ENCODE assay signal across 14 cellular contexts in the genomic region with DNA sequence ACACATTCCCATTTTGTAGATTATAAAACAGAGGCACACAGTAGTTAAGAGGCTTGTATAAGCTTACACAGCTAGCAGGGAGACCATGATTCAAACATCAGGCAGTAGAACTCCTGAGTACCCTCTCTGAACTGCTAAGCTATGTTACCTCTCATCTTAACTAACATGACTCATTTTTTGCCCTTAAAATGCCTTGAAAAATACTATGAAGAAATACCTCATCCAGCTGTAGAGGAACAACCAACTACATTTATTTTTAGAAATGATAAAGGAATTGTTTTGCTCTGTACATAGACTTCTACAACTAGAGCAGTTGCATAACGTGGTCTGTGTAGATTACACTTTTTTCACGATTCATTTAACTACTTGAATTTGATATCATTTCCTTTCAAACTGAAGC.
DNase-seq lines count a peak whose midpoint lies in the region; ATAC-seq and TF ChIP-seq lines count a peak whose summit lies in the region.
"Had no signal": no experiment of that assay in that cellular context is flagged by ENCODE, and none has a peak within 500 bp of the region (broad histone marks: within the 10 kb centered on the region; RNA-seq: fewer than 3 reads in every experiment).

No MANE protein-coding gene starts in this region.

- BruUV-seq in Caco-2 (replicated peaks; lab: Mats Ljungman, UMichigan), result no TSS peak

- no peaks in the 10 kb centered on the region for H3K79me1 ChIP-seq in mesenchymal stem cell (replicated peaks; ENCODE audit: low read length, poor library complexity, severe bottlenecking)

- no peak overlapping the region for H4K91ac ChIP-seq in mesenchymal stem cell (ENCODE audit: low read length)

- CTCF ChIA-PET in Caco-2 (lab: Charles Lee), result no interaction called here

- H2BK120ac ChIP-seq in mesenchymal stem cell (ENCODE audit: low read depth, low read length), result no peak overlapping the region

- no peak overlapping the region for H3K23ac ChIP-seq in mesenchymal stem cell (ENCODE audit: low read length in 2 of 2)

- no peak overlapping the region for H2BK12ac ChIP-seq in mesenchymal stem cell (ENCODE audit: low read length in 2 of 2)

- TF ChIP-seq POLR2A in NB4 (IDR thresholded peaks at IDR 0.05; ENCODE audit: extremely low read depth, insufficient read length), result no peak

- H2AK5ac ChIP-seq in mesenchymal stem cell (ENCODE audit: low read length, severe bottlenecking), result no peak overlapping the region

- H4K8ac ChIP-seq in mesenchymal stem cell (ENCODE audit: low read length), result no peak overlapping the region

- no peak overlapping the region for H3K4me3 ChIP-seq in NB4 (ENCODE audit: low read depth, low read length)
- no peak overlapping the region for H3K4me3 ChIP-seq in choroid plexus epithelial cell (ENCODE audit: low read depth, low read length)
- peak overlapping the region in 1 of 2 experiments; percentile 39 for H3K4me3 ChIP-seq in mesenchymal stem cell (ENCODE audit: insufficient read depth in 1 of 2, low read depth in 1 of 2, low read length in 2 of 2)
- H3K4me3 ChIP-seq in Caco-2 (ENCODE audit: low read depth, low read length), result no peak overlapping the region
- H3K4me3 ChIP-seq: Peyer's patch, spleen, uterus had no signal

- H3K4me1 ChIP-seq in mesenchymal stem cell (ENCODE audit: control insufficient read depth, insufficient read depth, low read depth, low read length) (no peaks in the 10 kb centered on the region), Caco-2 (no peaks in the 10 kb centered on the region; the same call in 1 of the 2 replicates)
- H3K4me1 ChIP-seq: Peyer's patch, spleen, uterus had no signal

- H3K27me3 ChIP-seq in mesenchymal stem cell (ENCODE audit: control insufficient read depth in 1 of 2, insufficient read depth in 1 of 2, low read length in 2 of 2) (no peaks in the 10 kb centered on the region), Caco-2 (replicated peaks; ENCODE audit: control insufficient read depth, insufficient read depth, low read length) (no peaks in the 10 kb centered on the region)
- H3K27me3 ChIP-seq: Peyer's patch, spleen, uterus had no signal

- H3K9me3 ChIP-seq in mesenchymal stem cell (ENCODE audit: control insufficient read depth, low read length), result no peaks in the 10 kb centered on the region
- no peaks in the 10 kb centered on the region for H3K9me3 ChIP-seq in Caco-2
- H3K9me3 ChIP-seq: Peyer's patch, uterus had no signal

- H3K27me3 Mint-ChIP-seq in Caco-2 (ENCODE audit: insufficient read depth, unreplicated experiment), result no peaks in the 10 kb centered on the region
- H3K27me3 Mint-ChIP-seq: activated naive CD8-positive, alpha-beta T cell treated with anti-CD3 and anti-CD28 coated beads, Interleukin-2, amount 10 ng/mL, durations not matched to agents 7 days and 5 days; CD4-positive, alpha-beta memory T cell had no signal

- no peak for TF ChIP-seq CTCF in NB4 (IDR thresholded peaks at IDR 0.05; ENCODE audit: low read depth, low read length)
- no peak for TF ChIP-seq CTCF in choroid plexus epithelial cell (conservative IDR thresholded peaks at IDR 0.05; ENCODE audit: low read depth, low read length)
- no peak for TF ChIP-seq CTCF in Caco-2 (IDR thresholded peaks at IDR 0.05; ENCODE audit: insufficient read depth in 1 of 2, low read depth in 1 of 2, low read length in 1 of 2, severe bottlenecking in 1 of 2, unreplicated experiment in 1 of 2)

- ATAC-seq in GM21529 (IDR thresholded peaks at IDR 0.05; ENCODE audit: unreplicated experiment), result no peak
- ATAC-seq: natural killer cell had no signal

- H3K4me1 Mint-ChIP-seq in Caco-2 (ENCODE audit: low read depth, unreplicated experiment), result no peaks in the 10 kb centered on the region
- H3K4me1 Mint-ChIP-seq: activated naive CD8-positive, alpha-beta T cell treated with anti-CD3 and anti-CD28 coated beads, Interleukin-2, amount 10 ng/mL, durations not matched to agents 7 days and 5 days; CD4-positive, alpha-beta memory T cell; natural killer cell had no signal

- no peak overlapping the region for H3K4me3 Mint-ChIP-seq in Caco-2 (ENCODE audit: unreplicated experiment)
- H3K4me3 Mint-ChIP-seq: activated naive CD8-positive, alpha-beta T cell treated with anti-CD3 and anti-CD28 coated beads, Interleukin-2, amount 10 ng/mL, durations not matched to agents 7 days and 5 days; CD4-positive, alpha-beta memory T cell; natural killer cell had no signal

- H3K4ac ChIP-seq in mesenchymal stem cell (ENCODE audit: low read depth in 1 of 2, low read length in 2 of 2), result no peak overlapping the region

- no peak overlapping the region for H3K18ac ChIP-seq in mesenchymal stem cell (ENCODE audit: low read depth in 1 of 2, low read length in 2 of 2)

- no peak overlapping the region for H3K27ac Mint-ChIP-seq in Caco-2 (ENCODE audit: unreplicated experiment)
- H3K27ac Mint-ChIP-seq: activated naive CD8-positive, alpha-beta T cell treated with anti-CD3 and anti-CD28 coated beads, Interleukin-2, amount 10 ng/mL, durations not matched to agents 7 days and 5 days; CD4-positive, alpha-beta memory T cell; natural killer cell had no signal

- intact Hi-C loops in Caco-2 (cut with micrococcal nuclease; ENCODE audit: unreplicated experiment), result no loop called here

- H2BK15ac ChIP-seq in mesenchymal stem cell (ENCODE audit: low read depth, poor library complexity, severe bottlenecking), result no peak overlapping the region

- H3K9me3 Mint-ChIP-seq in Caco-2 (ENCODE audit: unreplicated experiment), result no peaks in the 10 kb centered on the region
- H3K9me3 Mint-ChIP-seq: activated naive CD8-positive, alpha-beta T cell treated with anti-CD3 and anti-CD28 coated beads, Interleukin-2, amount 10 ng/mL, durations not matched to agents 7 days and 5 days had no signal

- H2BK5ac ChIP-seq in mesenchymal stem cell (ENCODE audit: low read depth, low read length, poor library complexity, severe bottlenecking), result no peak overlapping the region

- H3K9ac ChIP-seq in mesenchymal stem cell (ENCODE audit: low read length), result peak overlapping the region; percentile 34

- DNase-seq in AG20443 (ENCODE audit: low spot score), result peak; percentile 26
- DNase-seq in NB4 (ENCODE audit: low read depth), result peak; percentile 13
- peak; percentile 86 for DNase-seq in choroid plexus epithelial cell (ENCODE audit: low read depth)
- peak; percentile 17 for DNase-seq in mesenchymal stem cell
- DNase-seq in NCI-H1417 (lab: John Stamatoyannopoulos, UW), result no peak
- DNase-seq in NCI-H1105 (lab: John Stamatoyannopoulos, UW), result no peak
- no peak for DNase-seq in Caco-2
- DNase-seq: activated naive CD8-positive, alpha-beta T cell treated with anti-CD3 and anti-CD28 coated beads, Interleukin-2, amount 10 ng/mL, durations not matched to agents 7 days and 5 days; CD4-positive, alpha-beta memory T cell; natural killer cell; Peyer's patch; spleen; uterus had no signal

- H3K27ac ChIP-seq in mesenchymal stem cell (ENCODE audit: low read length, poor library complexity, severe bottlenecking), result peak overlapping the region; percentile 4
- H3K27ac ChIP-seq: Peyer's patch, spleen, uterus had no signal

- POLR2A ChIA-PET in Caco-2 (lab: Charles Lee), result no interaction called here

- 84% methylated on average over 2 of the region's 2 CpGs for WGBS in mesenchymal stem cell

- H3K36me3 ChIP-seq in mesenchymal stem cell (ENCODE audit: control insufficient read depth in 1 of 2, insufficient read depth in 2 of 2, low read depth in 1 of 2, low read length in 2 of 2), result no peaks in the 10 kb centered on the region
- H3K36me3 ChIP-seq in Caco-2 (ENCODE audit: control insufficient read depth, insufficient read depth, low read length), result no peaks in the 10 kb centered on the region
- H3K36me3 ChIP-seq: Peyer's patch, spleen, uterus had no signal

- no peak overlapping the region for H3K4me2 ChIP-seq in mesenchymal stem cell (ENCODE audit: low read length, poor library complexity, severe bottlenecking)

- H2AFZ ChIP-seq in mesenchymal stem cell (ENCODE audit: low read depth, low read length), result no peak overlapping the region

- no peaks in the 10 kb centered on the region for H3K36me3 Mint-ChIP-seq in Caco-2 (ENCODE audit: insufficient read depth, unreplicated experiment)
- H3K36me3 Mint-ChIP-seq: activated naive CD8-positive, alpha-beta T cell treated with anti-CD3 and anti-CD28 coated beads, Interleukin-2, amount 10 ng/mL, durations not matched to agents 7 days and 5 days; CD4-positive, alpha-beta memory T cell; natural killer cell had no signal

- no peak overlapping the region for H3K14ac ChIP-seq in mesenchymal stem cell (ENCODE audit: low read length in 2 of 2)

Comparison
In these comparisons a context has a peak if more than half of its experiments do, and no peak if none do; other contexts are left out.
1. DNase-seq: peak in AG20443 (single experiment), NB4 (single experiment), choroid plexus epithelial cell (single experiment) and mesenchymal stem cell (single experiment); none in NCI-H1417 (0 of 3), NCI-H1105 (single experiment) and Caco-2 (0 of 2).